ENCODE assay signal across 22 cellular contexts in genomic region chr7:91066627-91067026, GRCh38.
"Had no signal": no experiment of that assay in that cellular context is flagged by ENCODE, and none has a peak within 500 bp of the region (broad histone marks: within the 10 kb centered on the region; RNA-seq: fewer than 3 reads in every experiment).

No MANE protein-coding gene starts in this region.

- H3K27me3 Mint-ChIP-seq: central memory CD8-positive, alpha-beta T cell; dendritic cell treated with granulocyte-macrophage colony-stimulating factor and Interleukin-4, amounts not matched to agents 40 ng/mL and 50 ng/mL, for 4 days; memory B cell had no signal

- H3K4me1 Mint-ChIP-seq: central memory CD8-positive, alpha-beta T cell had no signal

- ATAC-seq: activated naive CD4-positive, alpha-beta T cell treated with anti-CD3 and anti-CD28 coated beads, Interleukin-2, amount 50 U/mL, for 72 hours; activated T-cell treated with anti-CD3 and anti-CD28 coated beads, Interleukin-2, amount 50 U/mL, for 72 hours; left cardiac atrium; naive thymus-derived CD8-positive, alpha-beta T cell had no signal

- H3K4me1 ChIP-seq: right atrium auricular region, suprapubic skin had no signal

- H3K27ac ChIP-seq: esophagus squamous epithelium, heart right ventricle, right atrium auricular region, suprapubic skin, tibial artery had no signal

- H3K27me3 ChIP-seq: esophagus squamous epithelium, heart right ventricle, right atrium auricular region, suprapubic skin, tibial artery had no signal

- DNase-seq: activated CD4-positive, alpha-beta T cell treated with anti-CD3 and anti-CD28 coated beads for 4 hours; activated CD4-positive, alpha-beta T cell treated with anti-CD3 and anti-CD28 coated beads, Interleukin-2, amount 50 U/mL, for 4 hours; activated naive CD4-positive, alpha-beta T cell; activated T-cell treated with anti-CD3 and anti-CD28 coated beads for 4 hours; activated T-cell treated with anti-CD3 and anti-CD28 coated beads, Interleukin-2, amount 50 U/mL, for 72 hours; anterior cingulate cortex; esophagus squamous epithelium; foreskin melanocyte; heart right ventricle; left cardiac atrium; naive thymus-derived CD8-positive, alpha-beta T cell; stimulated activated CD4-positive, alpha-beta T cell treated with anti-CD3 and anti-CD28 coated beads, Interleukin-15, amount 100 ng/mL, for 24 hours; stimulated activated CD4-positive, alpha-beta T cell treated with anti-CD3 and anti-CD28 coated beads, Interleukin-2, amount 100 ng/mL, for 24 hours; stimulated activated naive CD4-positive, alpha-beta T cell; T-helper 2 cell; tibial artery had no signal

- H3K9me3 ChIP-seq: esophagus squamous epithelium, heart right ventricle, right atrium auricular region, suprapubic skin, tibial artery had no signal

- H3K27ac Mint-ChIP-seq: activated naive CD4-positive, alpha-beta T cell treated with anti-CD3 and anti-CD28 coated beads, Interleukin-2, amount 50 U/mL, for 72 hours; activated T-cell treated with anti-CD3 and anti-CD28 coated beads, Interleukin-2, amount 50 U/mL, for 72 hours; dendritic cell treated with granulocyte-macrophage colony-stimulating factor and Interleukin-4, amounts not matched to agents 40 ng/mL and 50 ng/mL, for 4 days; memory B cell; naive thymus-derived CD8-positive, alpha-beta T cell had no signal

- H3K4me3 ChIP-seq: esophagus squamous epithelium, heart right ventricle, right atrium auricular region, suprapubic skin, tibial artery had no signal

- H3K4me3 Mint-ChIP-seq: activated T-cell treated with anti-CD3 and anti-CD28 coated beads, Interleukin-2, amount 50 U/mL, for 72 hours; central memory CD8-positive, alpha-beta T cell; dendritic cell treated with granulocyte-macrophage colony-stimulating factor and Interleukin-4, amounts not matched to agents 40 ng/mL and 50 ng/mL, for 4 days; memory B cell; naive thymus-derived CD8-positive, alpha-beta T cell had no signal

- H3K36me3 ChIP-seq: esophagus squamous epithelium, heart right ventricle, right atrium auricular region, suprapubic skin, tibial artery had no signal

- H3K9me3 Mint-ChIP-seq: activated T-cell treated with anti-CD3 and anti-CD28 coated beads, Interleukin-2, amount 50 U/mL, for 72 hours; dendritic cell treated with granulocyte-macrophage colony-stimulating factor and Interleukin-4, amounts not matched to agents 40 ng/mL and 50 ng/mL, for 4 days had no signal
